Comparison of ENCODE assay signal across 15 cellular contexts in genomic region chr7:96887426-96887825, GRCh38.
DNase-seq lines count a peak whose midpoint lies in the region; ATAC-seq, FAIRE-seq and TF ChIP-seq lines count a peak whose summit lies in the region.
"Had no signal": no experiment of that assay in that cellular context is flagged by ENCODE, and none has a peak within 500 bp of the region (broad histone marks: within the 10 kb centered on the region; RNA-seq: fewer than 3 reads in every experiment).

No MANE protein-coding gene starts in this region.

- H3K9me3 Mint-ChIP-seq in osteocyte (ENCODE audit: unreplicated experiment): no peaks in the 10 kb centered on the region

- no peak for FAIRE-seq in bronchial epithelial cell (lab: Jason Lieb, UNC)
- FAIRE-seq: GM19239 had no signal

- H3K27me3 ChIP-seq in bronchial epithelial cell (ENCODE audit: control insufficient read depth, insufficient read depth, low read length): no peaks in the 10 kb centered on the region

- peak overlapping the region; percentile 27 for H3K27ac Mint-ChIP-seq in osteocyte (ENCODE audit: unreplicated experiment)

- H3K4me3 Mint-ChIP-seq in osteocyte (ENCODE audit: unreplicated experiment): no peak overlapping the region

- TF ChIP-seq CTCF in bronchial epithelial cell (IDR thresholded peaks at IDR 0.05; ENCODE audit: insufficient read depth, low read length, severe bottlenecking) (no peak), osteocyte (IDR thresholded peaks at IDR 0.05) (no peak)

- H3K4me1 Mint-ChIP-seq in osteocyte (ENCODE audit: unreplicated experiment): peaks cover 10% of the 10 kb centered on the region

- DNase-seq in H4 (ENCODE audit: low spot score) (peak; percentile 16), M059J (ENCODE audit: low read depth) (peak; percentile 48), bronchial epithelial cell (ENCODE audit: low read depth) (peak; percentile 97), osteocyte (ENCODE audit: extremely low spot score, unreplicated experiment) (no peak), RPMI8226 (no peak), SW480 (ENCODE audit: low spot score) (no peak)
- DNase-seq: DMS 273 treated with DMSO at 0.1 percent for 48 hours, KBM-7, NCI-H1048, NCI-H146, NCI-H2081 treated with DMSO at 0.1 percent for 48 hours, NCI-H524 had no signal

- H3K27me3 Mint-ChIP-seq in osteocyte (ENCODE audit: unreplicated experiment): no peaks in the 10 kb centered on the region

- no peaks in the 10 kb centered on the region for H3K36me3 Mint-ChIP-seq in osteocyte (ENCODE audit: unreplicated experiment)

- H3K36me3 ChIP-seq in bronchial epithelial cell (ENCODE audit: control insufficient read depth, insufficient read depth, low read length): no peaks in the 10 kb centered on the region

- no peak overlapping the region for H3K4me3 ChIP-seq in bronchial epithelial cell (ENCODE audit: low read depth, low read length)

- no peak for ATAC-seq in GM21390 (IDR thresholded peaks at IDR 0.05; ENCODE audit: unreplicated experiment)
- ATAC-seq: HCT116 had no signal

Comparison
In these comparisons a context has a peak if more than half of its experiments do, and no peak if none do; other contexts are left out.
1. DNase-seq: peak in H4 (single experiment), M059J (single experiment) and bronchial epithelial cell (single experiment); none in osteocyte (single experiment), RPMI8226 (single experiment) and SW480 (single experiment).